1 cellular context compared by ENCODE assay signal in genomic region chr3:170221924-170222646, GRCh38.
A peak's percentile ranks its signal among the peaks of the same experiment; 100 is the strongest.
TF ChIP-seq lines count a peak whose summit lies in the region.

Gene PRKCI (plus strand): TSS chr3:170222424. CDS start chr3:170222670, 246 bp downstream.

TF ChIP-seq in HEK293, 187 proteins besides CTCF, POLR2A, EP300 and RAD21 (continued from another document and continues in another):
- no peak for TF ChIP-seq TSHZ1 (tag by site-specific recombination; IDR thresholded peaks at IDR 0.05; ENCODE audit: borderline replicate concordance)
- no peak for TF ChIP-seq ZNF37A (tag by site-specific recombination; IDR thresholded peaks at IDR 0.05)
- TF ChIP-seq SCRT1 (tag by site-specific recombination; IDR thresholded peaks at IDR 0.05; ENCODE audit: borderline replicate concordance): no peak
- TF ChIP-seq ZNF449 (tag by site-specific recombination; IDR thresholded peaks at IDR 0.05): 0 out of 2 replicates have a peak, but pooled peaks have one; percentile 24
- peak; percentile 56; the same call in 1 of the 2 replicates for TF ChIP-seq ZNF561 (tag by site-specific recombination; IDR thresholded peaks at IDR 0.05; ENCODE audit: borderline replicate concordance)
- no peak for TF ChIP-seq ZNF398 (tag by site-specific recombination; IDR thresholded peaks at IDR 0.05)
- TF ChIP-seq ZBTB48 (tag by site-specific recombination; IDR thresholded peaks at IDR 0.05): peak; percentile 26; the same call in 1 of the 2 replicates
- no peak for TF ChIP-seq BCL6B (tag by site-specific recombination; IDR thresholded peaks at IDR 0.05)
- no peak for TF ChIP-seq MZF1 (tag by site-specific recombination; IDR thresholded peaks at IDR 0.05; ENCODE audit: borderline replicate concordance)
- no peak for TF ChIP-seq ZNF266 (tag by site-specific recombination; IDR thresholded peaks at IDR 0.05; ENCODE audit: low read depth)
- TF ChIP-seq ZNF670 (tag by site-specific recombination; IDR thresholded peaks at IDR 0.05; ENCODE audit: low read depth): no peak
- TF ChIP-seq ZNF362 (tag by site-specific recombination; IDR thresholded peaks at IDR 0.05): no peak
- TF ChIP-seq HIC1 (tag by site-specific recombination; IDR thresholded peaks at IDR 0.05): peak; percentile 97
- no peak for TF ChIP-seq ZNF624 (tag by site-specific recombination; IDR thresholded peaks at IDR 0.05)
- no peak for TF ChIP-seq ZNF416 (tag by site-specific recombination; IDR thresholded peaks at IDR 0.05)
- TF ChIP-seq ZNF341 (tag by site-specific recombination; IDR thresholded peaks at IDR 0.05; ENCODE audit: low read depth): peak; percentile 87
- TF ChIP-seq ZNF157 (tag by site-specific recombination; IDR thresholded peaks at IDR 0.05): no peak
- peak; percentile 61; the same call in 1 of the 2 replicates for TF ChIP-seq ZBTB10 (tag by site-specific recombination; IDR thresholded peaks at IDR 0.05)
- TF ChIP-seq TCF7L2 (IDR thresholded peaks at IDR 0.05; ENCODE audit: borderline replicate concordance, low read depth, low read length): peak; percentile 64; the same call in 1 of the 2 replicates
- peak; percentile 73 for TF ChIP-seq ZNF558 (tag by site-specific recombination; IDR thresholded peaks at IDR 0.05)
- TF ChIP-seq ZNF24 (tag by site-specific recombination; IDR thresholded peaks at IDR 0.05): no peak
- TF ChIP-seq ZFHX2 (tag by site-specific recombination; conservative IDR thresholded peaks at IDR 0.05): peak; percentile 99
- peak; percentile 97 for TF ChIP-seq ZBTB20 (tag by site-specific recombination; IDR thresholded peaks at IDR 0.05)
- 0 out of 2 replicates have a peak, but pooled peaks have one; percentile 36 for TF ChIP-seq KLF10 (tag by site-specific recombination; IDR thresholded peaks at IDR 0.05)
- TF ChIP-seq GLIS1 (tag by site-specific recombination; IDR thresholded peaks at IDR 0.05): peak; percentile 79
- 0 out of 2 replicates have a peak, but pooled peaks have one; percentile 23 for TF ChIP-seq WT1 (tag by site-specific recombination; IDR thresholded peaks at IDR 0.05)
- peak; percentile 98 for TF ChIP-seq KLF1 (tag by site-specific recombination; IDR thresholded peaks at IDR 0.05)
- no peak for TF ChIP-seq ZNF19 (tag by site-specific recombination; IDR thresholded peaks at IDR 0.05; ENCODE audit: low read depth)
- no peak; the same call in 1 of the 2 replicates for TF ChIP-seq ZNF664 (tag by site-specific recombination; IDR thresholded peaks at IDR 0.05)
- no peak for TF ChIP-seq ZNF175 (tag by site-specific recombination; IDR thresholded peaks at IDR 0.05)
- TF ChIP-seq ZBTB17 (tag by site-specific recombination; IDR thresholded peaks at IDR 0.05): peak; percentile 97
- TF ChIP-seq ZNF501 (tag by site-specific recombination; IDR thresholded peaks at IDR 0.05): peak; percentile 91
- TF ChIP-seq ZNF513 (tag by site-specific recombination; IDR thresholded peaks at IDR 0.05): no peak
- 0 out of 2 replicates have a peak, but pooled peaks have one; percentile 16 for TF ChIP-seq ZNF596 (tag by site-specific recombination; IDR thresholded peaks at IDR 0.05)
- peak; percentile 63 for TF ChIP-seq ZNF394 (tag by site-specific recombination; IDR thresholded peaks at IDR 0.05; ENCODE audit: borderline replicate concordance)
- TF ChIP-seq ZBTB8A (tag by site-specific recombination; IDR thresholded peaks at IDR 0.05): peak; percentile 66; the same call in 1 of the 2 replicates
- no peak for TF ChIP-seq ZNF704 (tag by site-specific recombination; IDR thresholded peaks at IDR 0.05)
- TF ChIP-seq ZNF747 (tag by site-specific recombination; IDR thresholded peaks at IDR 0.05): no peak
- no peak for TF ChIP-seq ZBTB49 (tag by site-specific recombination; IDR thresholded peaks at IDR 0.05; ENCODE audit: low read depth)
- no peak for TF ChIP-seq RBAK (tag by site-specific recombination; IDR thresholded peaks at IDR 0.05)
- peak; percentile 88; the same call in 1 of the 2 replicates for TF ChIP-seq ZNF324 (tag by site-specific recombination; IDR thresholded peaks at IDR 0.05)
- TF ChIP-seq GLIS2 (tag by site-specific recombination; IDR thresholded peaks at IDR 0.05): peak; percentile 86
